ENCODE assay signal across 1 cellular context in the genomic region with DNA sequence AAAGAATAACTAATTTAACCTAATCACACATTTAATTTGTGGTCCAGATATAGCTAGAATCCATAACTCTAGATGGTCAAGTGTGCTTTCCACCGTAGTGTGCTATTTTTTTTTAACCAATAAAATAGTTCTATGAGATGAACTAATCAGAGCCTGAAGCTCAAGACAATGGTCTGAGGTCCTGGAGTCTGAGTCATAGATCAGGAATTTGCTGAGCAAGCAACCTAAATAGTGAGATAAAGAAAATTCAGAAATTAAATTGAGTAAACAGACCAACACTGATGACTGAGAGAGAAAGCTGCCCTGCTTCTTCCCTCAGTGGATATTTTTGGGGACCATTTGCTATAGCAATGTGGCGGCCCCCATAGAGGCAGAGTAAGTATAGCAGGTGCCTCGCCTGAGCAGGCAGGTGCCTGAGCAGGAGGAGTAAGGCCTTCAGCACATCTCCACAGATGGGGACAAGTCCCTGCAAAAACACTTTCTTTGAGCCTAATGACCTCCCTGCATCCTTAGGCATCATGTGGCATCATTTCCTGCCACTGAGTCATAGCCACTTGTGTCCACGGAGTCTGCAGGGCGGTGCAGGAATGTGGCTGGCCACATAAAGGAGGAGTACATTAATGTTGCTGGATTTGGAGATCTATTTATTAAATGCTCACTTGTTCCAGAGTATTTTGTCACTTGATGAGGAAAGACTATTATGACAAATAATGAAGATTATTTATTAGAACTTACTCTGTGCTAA.
TF ChIP-seq lines count a peak whose summit lies in the region.

No MANE protein-coding gene starts in this region.

TF ChIP-seq in endothelial cell of umbilical vein, 7 proteins besides CTCF, POLR2A, EP300 and RAD21:
- no peak for TF ChIP-seq MYC (IDR thresholded peaks at IDR 0.05; ENCODE audit: low read depth, low read length)
- TF ChIP-seq, protein P1, sequence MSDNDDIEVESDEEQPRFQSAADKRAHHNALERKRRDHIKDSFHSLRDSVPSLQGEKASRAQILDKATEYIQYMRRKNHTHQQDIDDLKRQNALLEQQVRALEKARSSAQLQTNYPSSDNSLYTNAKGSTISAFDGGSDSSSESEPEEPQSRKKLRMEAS (IDR thresholded peaks at IDR 0.05; ENCODE audit: insufficient read depth, insufficient read length): no peak
- TF ChIP-seq FOS (IDR thresholded peaks at IDR 0.05; ENCODE audit: borderline replicate concordance, insufficient read depth, low read length): peak; percentile 42
- no peak for TF ChIP-seq POLR2AphosphoS5 (IDR thresholded peaks at IDR 0.05; ENCODE audit: insufficient read depth, low read depth, low read length)
- TF ChIP-seq JUN (IDR thresholded peaks at IDR 0.05; ENCODE audit: borderline replicate concordance, insufficient read depth, insufficient read length, low read depth): peak; percentile 55
- no peak for TF ChIP-seq GATA2 (IDR thresholded peaks at IDR 0.05; ENCODE audit: insufficient read depth, insufficient read length, low read depth, low read length)
- no peak for TF ChIP-seq EZH2 (IDR thresholded peaks at IDR 0.05; ENCODE audit: borderline replicate concordance, low read depth, low read length, severe bottlenecking)
